Comparison of ENCODE assay signal across 27 cellular contexts in the genomic region with DNA sequence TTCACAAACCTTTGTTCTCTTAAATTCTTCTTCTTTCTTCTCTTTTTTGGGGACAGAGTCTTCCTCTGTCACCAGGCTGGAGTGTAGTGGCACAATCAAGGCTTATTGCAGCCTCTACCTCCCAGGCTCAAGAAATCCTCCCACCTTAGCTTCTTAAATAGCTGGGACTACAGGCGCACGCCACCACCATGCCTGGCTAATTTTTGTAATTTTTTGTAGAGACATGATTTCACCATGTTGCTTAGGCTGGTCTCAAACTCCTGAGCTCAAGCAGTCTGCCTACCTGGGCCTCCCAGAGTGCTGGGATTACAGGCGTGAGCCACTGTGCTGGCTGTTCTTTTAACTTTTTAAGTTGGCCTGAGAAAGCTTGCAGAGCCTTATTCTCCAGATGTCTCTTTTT. TPM values are rescaled to one million over a fixed set of nuclear protein-coding genes. Genes with fewer than 3 reads are reported as not detected.
A peak's percentile ranks its signal among the peaks of the same experiment; 100 is the strongest.
DNase-seq lines count a peak whose midpoint lies in the region; ATAC-seq, FAIRE-seq and TF ChIP-seq lines count a peak whose summit lies in the region.
"Had no signal": no experiment of that assay in that cellular context is flagged by ENCODE, and none has a peak within 500 bp of the region (broad histone marks: within the 10 kb centered on the region; RNA-seq: fewer than 3 reads in every experiment).

No MANE protein-coding gene starts in this region.

- intact Hi-C loops in activated CD8-positive, alpha-beta T cell treated with anti-CD3 and anti-CD28 coated beads for 36 hours (cut with micrococcal nuclease), result no loop called here

- H3K27ac Mint-ChIP-seq in activated CD8-positive, alpha-beta T cell treated with anti-CD3 and anti-CD28 coated beads for 36 hours, result peak overlapping the region; percentile 57
- H3K27ac Mint-ChIP-seq in activated CD8-positive, alpha-beta T cell treated with anti-CD3 and anti-CD28 coated beads, Interleukin-2, amount 10 ng/mL, durations not matched to agents 7 days and 5 days, result no peak overlapping the region
- H3K27ac Mint-ChIP-seq in CD4-positive, CD25-positive, alpha-beta regulatory T cell, result peak overlapping the region in 2 of 3 donors; percentile 62 to 81
- H3K27ac Mint-ChIP-seq in T-helper 17 cell (peak overlapping the region; percentile 57), naive B cell (peak overlapping the region; percentile 47 to 94 (median 78))
- H3K27ac Mint-ChIP-seq: HFFc6, neural progenitor cell had no signal

- H3K79me2 ChIP-seq in GM23248 (ENCODE audit: insufficient read depth), result peaks cover 82% of the 10 kb centered on the region

- H3K27ac ChIP-seq in CD4-positive, CD25-positive, alpha-beta regulatory T cell (ENCODE audit: insufficient read depth, low read length, poor library complexity, severe bottlenecking), result peak overlapping the region; percentile 14
- H3K27ac ChIP-seq in GM23248, result no peak overlapping the region
- H3K27ac ChIP-seq: coronary artery, neural progenitor cell, pancreas, SJSA1, skin epidermis, testis had no signal

- H3K27me3 ChIP-seq in CD4-positive, CD25-positive, alpha-beta regulatory T cell (ENCODE audit: control insufficient read depth, insufficient read depth, low read length), result no peaks in the 10 kb centered on the region
- no peaks in the 10 kb centered on the region for H3K27me3 ChIP-seq in GM23248 (replicated peaks; ENCODE audit: insufficient read depth)
- H3K27me3 ChIP-seq: neural progenitor cell, pancreas, SJSA1, testis had no signal

- no peak overlapping the region for H3K4me3 Mint-ChIP-seq in activated CD8-positive, alpha-beta T cell treated with anti-CD3 and anti-CD28 coated beads for 36 hours
- no peak overlapping the region for H3K4me3 Mint-ChIP-seq in activated CD8-positive, alpha-beta T cell treated with anti-CD3 and anti-CD28 coated beads, Interleukin-2, amount 10 ng/mL, durations not matched to agents 7 days and 5 days
- H3K4me3 Mint-ChIP-seq in CD4-positive, CD25-positive, alpha-beta regulatory T cell, result peak overlapping the region in 1 of 4 donors; percentile 41
- H3K4me3 Mint-ChIP-seq in T-helper 17 cell (no peak overlapping the region), naive B cell (peak overlapping the region in 3 of 8 donors; percentile 18 to 72 (median 30))
- H3K4me3 Mint-ChIP-seq: CD4-positive, alpha-beta memory T cell; HFFc6; neural progenitor cell had no signal

- POLR2A ChIA-PET in activated CD8-positive, alpha-beta T cell treated with anti-CD3 and anti-CD28 coated beads for 36 hours (lab: Charles Lee), result interaction anchor here (0.9 to 1.1 kb wide), 2 partner anchors 11 to 28 kb away, joined by 3 read pairs; no protein-coding TSS in a partner anchor
- POLR2A ChIA-PET in activated CD8-positive, alpha-beta T cell treated with anti-CD3 and anti-CD28 coated beads, Interleukin-2, amount 10 ng/mL, durations not matched to agents 7 days and 5 days (lab: Charles Lee), result no interaction called here
- POLR2A ChIA-PET in GM10248 (lab: Yijun Ruan, JAX), result no interaction called here

- no peak overlapping the region for H3K4me2 ChIP-seq in GM23248 (ENCODE audit: unreplicated experiment)
- H3K4me2 ChIP-seq: A549, neural progenitor cell had no signal

- no peaks in the 10 kb centered on the region for H3K9me3 ChIP-seq in CD4-positive, CD25-positive, alpha-beta regulatory T cell (ENCODE audit: control insufficient read depth in 2 of 2, low read length in 2 of 2)
- H3K9me3 ChIP-seq in T-helper 17 cell (ENCODE audit: control insufficient read depth, low read length, poor library complexity, severe bottlenecking) (no peaks in the 10 kb centered on the region), GM23248 (ENCODE audit: low read depth) (no peaks in the 10 kb centered on the region)
- H3K9me3 ChIP-seq: A549, pancreas, SJSA1, testis had no signal

- peaks cover 44% of the 10 kb centered on the region for H3K36me3 Mint-ChIP-seq in activated CD8-positive, alpha-beta T cell treated with anti-CD3 and anti-CD28 coated beads for 36 hours (ENCODE audit: low read depth)
- peaks cover 40% of the 10 kb centered on the region for H3K36me3 Mint-ChIP-seq in activated CD8-positive, alpha-beta T cell treated with anti-CD3 and anti-CD28 coated beads, Interleukin-2, amount 10 ng/mL, durations not matched to agents 7 days and 5 days (ENCODE audit: low read depth)
- H3K36me3 Mint-ChIP-seq in CD4-positive, CD25-positive, alpha-beta regulatory T cell, result peaks cover 7% of the 10 kb centered on the region
- peaks cover 2% of the 10 kb centered on the region for H3K36me3 Mint-ChIP-seq in T-helper 17 cell (ENCODE audit: low read depth)
- H3K36me3 Mint-ChIP-seq in naive B cell, result peaks cover 4 to 15% of the 10 kb centered on the region in 2 donors

- CTCF ChIA-PET in activated CD8-positive, alpha-beta T cell treated with anti-CD3 and anti-CD28 coated beads for 36 hours (lab: Charles Lee), result interaction anchor here (1.1 to 1.6 kb wide), 2 partner anchors 75 to 165 kb away, joined by 3 to 4 read pairs; no protein-coding TSS in a partner anchor
- CTCF ChIA-PET in activated CD8-positive, alpha-beta T cell treated with anti-CD3 and anti-CD28 coated beads, Interleukin-2, amount 10 ng/mL, durations not matched to agents 7 days and 5 days (lab: Charles Lee), result no interaction called here
- CTCF ChIA-PET in GM10248 (lab: Yijun Ruan, JAX), result interaction anchor here (1.0 to 1.4 kb wide), 3 partner anchors 16 to 28 kb away, joined by 3 to 4 read pairs (median 3); no protein-coding TSS in a partner anchor

- no peaks in the 10 kb centered on the region for H3K9me2 ChIP-seq in GM23248 (ENCODE audit: insufficient read depth)

- H3K4me1 Mint-ChIP-seq in activated CD8-positive, alpha-beta T cell treated with anti-CD3 and anti-CD28 coated beads for 36 hours (ENCODE audit: low read depth), result peaks cover 47% of the 10 kb centered on the region
- peaks cover 20% of the 10 kb centered on the region for H3K4me1 Mint-ChIP-seq in activated CD8-positive, alpha-beta T cell treated with anti-CD3 and anti-CD28 coated beads, Interleukin-2, amount 10 ng/mL, durations not matched to agents 7 days and 5 days (ENCODE audit: low read depth)
- peaks cover 32 to 61% (median 52%) of the 10 kb centered on the region in 4 donors for H3K4me1 Mint-ChIP-seq in CD4-positive, CD25-positive, alpha-beta regulatory T cell
- peaks cover 18% of the 10 kb centered on the region for H3K4me1 Mint-ChIP-seq in T-helper 17 cell
- H3K4me1 Mint-ChIP-seq in naive B cell, result peaks cover 24 to 70% (median 68%) of the 10 kb centered on the region in 3 donors

- in situ Hi-C loops in GM23248 (cut with MboI), result no loop called here

- H4K20me1 ChIP-seq in GM23248 (ENCODE audit: insufficient read depth), result 0 out of 2 replicates have a peak, but pooled peaks cover 5% of the 10 kb centered on the region

- H3K4me3 ChIP-seq in CD4-positive, CD25-positive, alpha-beta regulatory T cell (ENCODE audit: low read depth, low read length), result no peak overlapping the region
- no peak overlapping the region for H3K4me3 ChIP-seq in GM23248
- H3K4me3 ChIP-seq: A549, coronary artery, neural progenitor cell, pancreas, SJSA1, skin epidermis, testis had no signal

- TF ChIP-seq CTCF in activated CD8-positive, alpha-beta T cell treated with anti-CD3 and anti-CD28 coated beads for 36 hours (IDR thresholded peaks at IDR 0.05), result no peak
- no peak for TF ChIP-seq CTCF in GM10248 (IDR thresholded peaks at IDR 0.05; ENCODE audit: control extremely low read depth, extremely low read depth, low read depth, missing control alignments)

- no peak for FAIRE-seq in GM12891 (lab: Jason Lieb, UNC)
- FAIRE-seq: A549, pancreas had no signal

- no peak for TF ChIP-seq POLR2A in GM12891 (IDR thresholded peaks at IDR 0.05; ENCODE audit: low read depth, low read length)

- DNase-seq in activated CD8-positive, alpha-beta T cell treated with anti-CD3 and anti-CD28 coated beads for 36 hours, result no peak
- no peak for DNase-seq in activated CD8-positive, alpha-beta T cell treated with anti-CD3 and anti-CD28 coated beads, Interleukin-2, amount 10 ng/mL, durations not matched to agents 7 days and 5 days
- DNase-seq in CD4-positive, CD25-positive, alpha-beta regulatory T cell, result no peak
- DNase-seq in T-helper 17 cell (no peak), naive B cell (no peak), GM12891 (ENCODE audit: insufficient read length, low spot score) (no peak), GM10248 (ENCODE audit: extremely low spot score) (no peak), GM23248 (no peak)
- DNase-seq: activated CD4-positive, alpha-beta T cell treated with anti-CD3 and anti-CD28 coated beads for 48 hours; activated naive CD4-positive, alpha-beta T cell treated with Interleukin-2 at 50 U/mL for 16 hours; aorta; CD4-positive, alpha-beta memory T cell; effector memory CD4-positive, alpha-beta T cell; GOT3; HFFc6; hypothalamus; mammary epithelial cell; NCI-H1048; NCI-H446 treated with DMSO at 0.1 percent for 48 hours; pancreas; stimulated activated naive CD4-positive, alpha-beta T cell treated with Interleukin-2 at 50 U/mL for 16 hours; testis had no signal

- peaks cover 3% of the 10 kb centered on the region for H3K36me3 ChIP-seq in CD4-positive, CD25-positive, alpha-beta regulatory T cell (ENCODE audit: control insufficient read depth, insufficient read depth, low read length)
- no peaks in the 10 kb centered on the region for H3K36me3 ChIP-seq in GM23248 (ENCODE audit: low read depth)
- H3K36me3 ChIP-seq: neural progenitor cell, pancreas, SJSA1 had no signal

- no peaks in the 10 kb centered on the region for H3K4me1 ChIP-seq in CD4-positive, CD25-positive, alpha-beta regulatory T cell (ENCODE audit: control insufficient read depth, insufficient read depth, low read length, poor library complexity, severe bottlenecking)
- H3K4me1 ChIP-seq in GM23248 (ENCODE audit: insufficient read depth), result peaks cover 22% of the 10 kb centered on the region
- H3K4me1 ChIP-seq: neural progenitor cell, pancreas, testis had no signal

- H3K9me3 Mint-ChIP-seq in activated CD8-positive, alpha-beta T cell treated with anti-CD3 and anti-CD28 coated beads for 36 hours, result no peaks in the 10 kb centered on the region
- no peaks in the 10 kb centered on the region for H3K9me3 Mint-ChIP-seq in activated CD8-positive, alpha-beta T cell treated with anti-CD3 and anti-CD28 coated beads, Interleukin-2, amount 10 ng/mL, durations not matched to agents 7 days and 5 days (ENCODE audit: insufficient read depth)
- no peaks in the 10 kb centered on the region for H3K9me3 Mint-ChIP-seq in CD4-positive, CD25-positive, alpha-beta regulatory T cell
- peaks cover 0 to 3% (median 0%) of the 10 kb centered on the region in 7 donors for H3K9me3 Mint-ChIP-seq in naive B cell
- H3K9me3 Mint-ChIP-seq: HFFc6 had no signal

- no peak for ATAC-seq in activated CD8-positive, alpha-beta T cell treated with anti-CD3 and anti-CD28 coated beads for 36 hours
- no peak for ATAC-seq in activated CD8-positive, alpha-beta T cell treated with anti-CD3 and anti-CD28 coated beads, Interleukin-2, amount 10 ng/mL, durations not matched to agents 7 days and 5 days
- ATAC-seq in CD4-positive, CD25-positive, alpha-beta regulatory T cell (ENCODE audit: low read depth in 2 of 2), result no peak
- ATAC-seq in T-helper 17 cell (no peak), naive B cell (ENCODE audit: low read depth in 2 of 2) (no peak)
- ATAC-seq: pancreas had no signal

- no peaks in the 10 kb centered on the region for H3K27me3 Mint-ChIP-seq in activated CD8-positive, alpha-beta T cell treated with anti-CD3 and anti-CD28 coated beads for 36 hours
- H3K27me3 Mint-ChIP-seq in activated CD8-positive, alpha-beta T cell treated with anti-CD3 and anti-CD28 coated beads, Interleukin-2, amount 10 ng/mL, durations not matched to agents 7 days and 5 days (ENCODE audit: low read depth), result no peaks in the 10 kb centered on the region
- H3K27me3 Mint-ChIP-seq in CD4-positive, CD25-positive, alpha-beta regulatory T cell, result no peaks in the 10 kb centered on the region
- no peaks in the 10 kb centered on the region for H3K27me3 Mint-ChIP-seq in T-helper 17 cell
- no peaks in the 10 kb centered on the region for H3K27me3 Mint-ChIP-seq in naive B cell
- H3K27me3 Mint-ChIP-seq: CD4-positive, alpha-beta memory T cell had no signal

- no peak overlapping the region for H2AFZ ChIP-seq in GM23248
- H2AFZ ChIP-seq: neural progenitor cell had no signal

- WGBS in GM23248 (ENCODE audit: low coverage in 1 of 2, low lambda C conversion rate in 2 of 2, missing lambda C conversion rate in 2 of 2), 2 experiments, result 92 to 96% methylated on average over 3 of the region's 3 CpGs

- H3F3A ChIP-seq in GM23248 (ENCODE audit: insufficient read depth), result peaks cover 18% of the 10 kb centered on the region

- no peak overlapping the region for H3K9ac ChIP-seq in GM23248
- H3K9ac ChIP-seq: neural progenitor cell had no signal

RNA-seq across cellular contexts. Expression of gene NCOA3, which starts 48.0 kb away (rescaled TPM):
- total RNA-seq in activated CD8-positive, alpha-beta T cell treated with anti-CD3 and anti-CD28 coated beads for 36 hours, result 10 to 100 TPM; 66.2 to 73.7 TPM
- total RNA-seq in activated CD8-positive, alpha-beta T cell treated with anti-CD3 and anti-CD28 coated beads, Interleukin-2, amount 10 ng/mL, durations not matched to agents 7 days and 5 days, result 10 to 100 TPM; 57.4 to 60.1 TPM
- 86.6 TPM for total RNA-seq in CD4-positive, CD25-positive, alpha-beta regulatory T cell
- polyA plus RNA-seq in CD4-positive, CD25-positive, alpha-beta regulatory T cell, result 10 to 100 TPM; 21.4 to 32.3 (median 24.0) TPM
- 10 to 100 TPM; 55.4 to 58.2 TPM for total RNA-seq in T-helper 17 cell
- polyA plus RNA-seq in naive B cell (ENCODE audit: low read depth in 6 of 6) (10 to 100 TPM; 22.7 to 70.9 (median 54.1) TPM), GM23248 (2016; fragmentation: Nextera tagmentation; extraction: Ambion mirVana) (19.3 and 19.5 TPM in 2 replicates)
- polyA plus RNA-seq in GM12891 (2012; ENCODE audit: low read depth, missing spikeins), result 28.9 TPM
- total RNA-seq in GM23248 (2014; rRNA removed; shearing (Covaris generic)), result 36.4 and 36.6 TPM in 2 replicates
